10 cellular contexts compared by ENCODE assay signal in the genomic region with DNA sequence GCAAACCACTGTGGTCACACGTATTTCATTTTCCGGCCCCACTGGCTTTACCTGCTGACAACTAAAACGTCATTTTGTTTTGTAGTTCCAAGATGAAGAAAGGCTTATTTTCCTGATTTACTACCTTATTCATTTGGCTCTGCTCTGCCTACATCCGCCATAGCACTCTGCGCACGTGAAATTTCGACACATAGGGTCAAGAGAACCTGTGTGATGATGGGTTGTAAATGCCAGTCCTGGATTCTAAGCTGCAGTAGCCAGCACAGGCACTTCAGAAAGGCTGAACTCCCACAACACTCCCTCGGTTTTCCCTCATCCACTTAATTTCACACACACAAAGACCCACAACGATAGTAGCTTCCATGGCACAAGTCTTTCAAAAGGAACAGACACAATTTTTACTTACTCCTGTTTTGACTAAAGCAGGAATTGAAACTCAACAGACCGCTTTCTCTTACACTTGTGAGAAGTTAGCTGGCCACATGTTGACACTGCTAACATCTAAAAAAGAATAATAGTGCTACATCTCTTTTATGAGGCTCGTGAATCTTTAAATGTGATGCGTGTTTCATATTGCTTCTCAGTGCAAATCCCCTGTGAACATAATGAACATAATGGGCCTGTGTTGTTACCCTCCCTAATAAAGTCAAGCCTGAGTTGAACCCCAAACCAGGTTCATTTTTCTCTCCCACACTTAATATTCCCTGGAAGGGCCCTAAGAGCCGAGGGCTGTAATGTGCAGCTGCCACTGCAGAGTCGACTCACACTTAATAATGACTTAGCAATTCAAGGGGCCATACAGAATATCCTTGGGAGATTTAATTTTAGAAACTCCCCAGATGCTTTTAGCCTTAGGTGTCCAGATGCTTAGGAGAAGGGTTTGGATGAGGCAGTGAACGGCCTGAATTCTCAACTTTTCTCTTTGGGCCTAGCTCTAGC. TPM values are rescaled to one million over a fixed set of nuclear protein-coding genes. Genes with fewer than 3 reads are reported as not detected.
DNase-seq lines count a peak whose midpoint lies in the region; ATAC-seq and TF ChIP-seq lines count a peak whose summit lies in the region.
"Had no signal": no experiment of that assay in that cellular context is flagged by ENCODE, and none has a peak within 500 bp of the region (broad histone marks: within the 10 kb centered on the region; RNA-seq: fewer than 3 reads in every experiment).

No MANE protein-coding gene starts in this region.

- H3K27ac ChIP-seq in coronary artery = peak overlapping the region; percentile 25 to 90

- no peak overlapping the region for H3K4me3 ChIP-seq in coronary artery

- H3K27ac Mint-ChIP-seq in activated CD4-positive, alpha-beta T cell treated with anti-CD3 and anti-CD28 coated beads for 36 hours = peak overlapping the region; percentile 95

- no peaks in the 10 kb centered on the region for H3K9me3 Mint-ChIP-seq in activated CD4-positive, alpha-beta T cell treated with anti-CD3 and anti-CD28 coated beads for 36 hours (ENCODE audit: low read depth)

- peaks cover 56% of the 10 kb centered on the region for H3K4me1 Mint-ChIP-seq in activated CD4-positive, alpha-beta T cell treated with anti-CD3 and anti-CD28 coated beads for 36 hours

- no peak for TF ChIP-seq CTCF in coronary artery (IDR thresholded peaks at IDR 0.05)

- peak overlapping the region; percentile 87 for H3K4me3 Mint-ChIP-seq in activated CD4-positive, alpha-beta T cell treated with anti-CD3 and anti-CD28 coated beads for 36 hours
- H3K4me3 Mint-ChIP-seq: nephron progenitor cell had no signal

- H3K36me3 Mint-ChIP-seq in activated CD4-positive, alpha-beta T cell treated with anti-CD3 and anti-CD28 coated beads for 36 hours (ENCODE audit: low read depth) = peaks cover 17% of the 10 kb centered on the region

- POLR2A ChIA-PET in activated CD4-positive, alpha-beta T cell treated with anti-CD3 and anti-CD28 coated beads for 36 hours (lab: Charles Lee) = interaction anchor here (0.6 to 2.1 kb wide), 11 partner anchors 38 to 545 kb away, joined by 3 to 11 read pairs (median 3); no protein-coding TSS in a partner anchor

- peak; percentile 31 for DNase-seq in activated CD4-positive, alpha-beta T cell treated with anti-CD3 and anti-CD28 coated beads for 36 hours
- no peak for DNase-seq in activated CD4-positive, alpha-beta T cell treated with anti-CD3 and anti-CD28 coated beads, Interleukin-2, amount 50 U/mL, for 1 hour
- peak; percentile 52 for DNase-seq in NCI-H226
- no peak for DNase-seq in coronary artery (ENCODE audit: low spot score)
- peak; percentile 38 for DNase-seq in stimulated activated CD8-positive, alpha-beta memory T cell treated with anti-CD3 and anti-CD28 coated beads, Interleukin-4, amount 100 ng/mL, for 48 hours
- DNase-seq in inferior parietal cortex (ENCODE audit: extremely low spot score) = no peak
- DNase-seq in EL = no peak
- DNase-seq: NCI-H2227 treated with DMSO at 0.1 percent for 48 hours had no signal

- peak; percentile 4 for ATAC-seq in activated CD4-positive, alpha-beta T cell treated with anti-CD3 and anti-CD28 coated beads for 36 hours
- ATAC-seq in HG03097 (IDR thresholded peaks at IDR 0.05; ENCODE audit: low FRiP score, unreplicated experiment) = no peak

- CTCF ChIA-PET in activated CD4-positive, alpha-beta T cell treated with anti-CD3 and anti-CD28 coated beads for 36 hours (lab: Charles Lee) = interaction anchor here (0.5 to 3.2 kb wide), 18 partner anchors 9 to 792 kb away, joined by 3 to 17 read pairs (median 4); no protein-coding TSS in a partner anchor

- intact Hi-C loops in activated CD4-positive, alpha-beta T cell treated with anti-CD3 and anti-CD28 coated beads for 36 hours (cut with DNase I, micrococcal nuclease) = loop anchor here (1.0 to 2.0 kb wide), 8 partner anchors 38 to 788 kb away; no protein-coding TSS in a partner anchor

- no peaks in the 10 kb centered on the region for H3K27me3 Mint-ChIP-seq in activated CD4-positive, alpha-beta T cell treated with anti-CD3 and anti-CD28 coated beads for 36 hours

RNA-seq across cellular contexts. Expression of gene RUNX1, which starts 1.5 kb away (rescaled TPM):
- 10 to 100 TPM; 49.5 to 58.8 TPM for total RNA-seq in activated CD4-positive, alpha-beta T cell treated with anti-CD3 and anti-CD28 coated beads for 36 hours

Comparison
In these comparisons a context has a peak if more than half of its experiments do, and no peak if none do; other contexts are left out.
1. DNase-seq: peak in activated CD4-positive, alpha-beta T cell treated with anti-CD3 and anti-CD28 coated beads for 36 hours (single experiment), NCI-H226 (single experiment) and stimulated activated CD8-positive, alpha-beta memory T cell treated with anti-CD3 and anti-CD28 coated beads, Interleukin-4, amount 100 ng/mL, for 48 hours (single experiment); none in activated CD4-positive, alpha-beta T cell treated with anti-CD3 and anti-CD28 coated beads, Interleukin-2, amount 50 U/mL, for 1 hour (single experiment), coronary artery (single experiment), inferior parietal cortex (single experiment) and EL (single experiment).